In the genomic region with DNA sequence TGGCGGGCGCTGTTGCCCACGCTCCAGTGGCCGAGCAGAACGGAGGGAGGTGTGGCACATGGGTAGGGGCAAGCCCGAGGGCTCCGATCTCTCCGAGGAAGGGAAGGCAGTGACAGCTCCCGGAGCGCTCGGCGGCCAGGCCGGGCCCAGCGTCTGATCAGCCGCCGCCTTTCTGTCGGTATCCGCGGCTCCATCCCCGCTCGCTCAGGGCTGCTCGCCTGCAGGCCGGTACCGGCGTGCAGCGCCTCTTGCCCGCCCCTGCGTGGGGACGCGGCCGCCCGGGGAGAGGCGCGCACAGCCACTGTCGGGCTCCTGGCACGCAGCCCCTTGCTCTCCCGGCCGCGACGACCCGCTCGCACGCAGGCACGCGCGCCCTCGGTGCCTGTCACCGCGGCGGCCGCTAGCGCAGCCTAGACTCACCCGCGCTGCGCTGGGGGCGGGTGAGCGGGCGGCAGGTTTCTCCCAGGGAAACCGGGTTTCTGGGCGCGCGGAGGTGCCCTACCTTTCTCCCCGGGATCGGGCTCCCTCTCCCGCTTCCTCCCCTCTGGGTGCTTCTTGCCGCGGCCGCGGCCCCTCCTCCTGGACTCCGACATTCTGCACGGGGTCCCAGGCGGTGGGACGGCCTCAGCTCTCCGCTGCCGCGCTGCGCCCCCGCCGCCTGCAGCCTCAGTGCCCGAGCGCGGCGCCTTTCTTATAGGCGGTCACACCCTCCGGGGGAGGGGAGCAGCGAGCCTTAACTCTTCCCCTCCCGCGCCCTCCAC, we compare ENCODE assay signal across 8 cellular contexts.
DNase-seq lines count a peak whose midpoint lies in the region; ATAC-seq lines count a peak whose summit lies in the region.

No MANE protein-coding gene starts in this region.

- peak; percentile 68 for ATAC-seq in GM19351 (IDR thresholded peaks at IDR 0.05; ENCODE audit: unreplicated experiment)
- no peak for ATAC-seq in GM18858 (IDR thresholded peaks at IDR 0.05; ENCODE audit: unreplicated experiment)

- DNase-seq in AG08396 (ENCODE audit: low spot score) (peak; percentile 51), hepatic stellate cell (ENCODE audit: low spot score) (peak; percentile 35), putamen (ENCODE audit: low spot score) (peak; percentile 48), HuH-7 (ENCODE audit: low spot score) (no peak), DMS79 (lab: John Stamatoyannopoulos, UW) (no peak)
- peak; percentile 18 for DNase-seq in activated naive CD4-positive, alpha-beta T cell treated with anti-CD3 and anti-CD28 coated beads, Interleukin-2, amount 50 U/mL, for 16 hours

Comparison
In these comparisons a context has a peak if more than half of its experiments do, and no peak if none do; other contexts are left out.
1. DNase-seq: peak in AG08396 (single experiment), activated naive CD4-positive, alpha-beta T cell treated with anti-CD3 and anti-CD28 coated beads, Interleukin-2, amount 50 U/mL, for 16 hours (single experiment), hepatic stellate cell (single experiment) and putamen (single experiment); none in HuH-7 (single experiment) and DMS79 (single experiment).